7 cellular contexts compared by ENCODE assay signal in the genomic region with DNA sequence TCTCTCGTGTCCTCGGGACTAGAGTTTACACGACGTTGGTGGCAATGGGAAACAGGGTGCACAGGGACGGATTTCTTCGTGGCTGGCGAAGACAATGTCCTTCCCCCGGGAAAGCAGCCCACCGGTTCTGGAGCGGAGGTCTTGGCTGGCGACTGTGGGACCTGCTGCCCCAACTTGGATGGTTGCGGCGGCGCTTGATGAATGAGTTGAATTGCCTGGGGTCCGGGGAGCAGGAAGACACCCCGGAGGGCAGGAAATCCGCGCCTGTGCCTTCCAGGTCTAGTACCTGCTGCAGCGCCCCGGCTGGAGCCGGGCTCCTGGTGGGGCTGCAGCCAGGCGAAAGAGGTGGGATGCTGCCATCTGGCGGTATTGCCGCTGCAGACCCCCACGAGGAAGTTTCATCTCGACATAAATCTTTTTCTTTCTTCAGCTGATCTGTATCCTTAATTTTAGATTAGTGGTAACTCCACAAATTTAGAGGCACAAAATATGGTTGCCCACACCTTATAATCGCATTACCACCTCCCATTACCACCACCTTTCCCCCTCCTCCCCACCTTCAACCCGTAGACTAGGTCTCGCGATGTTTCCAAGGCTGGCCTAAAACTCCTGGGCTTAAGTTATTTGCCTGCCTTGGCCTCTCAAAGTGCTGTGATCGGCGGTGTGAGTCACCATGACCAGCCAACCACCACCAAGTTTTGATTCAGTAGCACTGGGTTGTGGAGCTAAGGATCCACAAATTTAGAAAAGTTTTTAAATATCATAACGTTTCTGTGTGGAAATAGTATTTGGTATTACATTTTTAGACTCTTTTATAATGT.
DNase-seq lines count a peak whose midpoint lies in the region; ATAC-seq and TF ChIP-seq lines count a peak whose summit lies in the region.
"Not testable (repeated sequence)": the region's sequence is repeated elsewhere in the genome, so short reads cannot be mapped to it uniquely, and the experiment has no call there.

No MANE protein-coding gene starts in this region.

- not testable (repeated sequence) for H4K20me1 ChIP-seq in DND-41 (ENCODE audit: insufficient read depth, low read length)

- not testable (repeated sequence) for ATAC-seq in DND-41 (ENCODE audit: insufficient read depth, low read depth); naive thymus-derived CD4-positive, alpha-beta T cell

- TF ChIP-seq CTCF in DND-41 (IDR thresholded peaks at IDR 0.05; ENCODE audit: borderline replicate concordance, extremely low read depth, low read length, poor library complexity, severe bottlenecking): peak; percentile 32

- DNase-seq in DND-41: peak; percentile 49
- peak; percentile 51 for DNase-seq in KBM-7
- peak; percentile 35 for DNase-seq in NCI-H748 (lab: John Stamatoyannopoulos, UW; ENCODE audit: unreplicated experiment)
- peak; percentile 42 for DNase-seq in activated T-cell treated with anti-CD3 and anti-CD28 coated beads, Interleukin-2, amount 50 U/mL, for 1 hour
- DNase-seq in dermis blood vessel endothelial cell: peak; percentile 11
- DNase-seq in naive thymus-derived CD4-positive, alpha-beta T cell: peak in 6 of 9 donors; percentile 14 to 43 (median 25)

- not testable (repeated sequence) for H3K9ac ChIP-seq in DND-41 (ENCODE audit: low read depth, low read length)

- H3K9me3 Mint-ChIP-seq in T-helper 1 cell treated with Interleukin-12 subunit alpha and Interleukin-12 subunit beta and Interleukin-4 antibody, amounts not matched to agents 30 μg/mL and 1 μg/mL, for 36 hours: peaks cover 59% of the 10 kb centered on the region
- H3K9me3 Mint-ChIP-seq in naive thymus-derived CD4-positive, alpha-beta T cell: peaks cover 9 to 69% (median 32%) of the 10 kb centered on the region in 11 donors

- not testable (repeated sequence) for H2AFZ ChIP-seq in DND-41 (ENCODE audit: low read depth, low read length)

- H3K27me3 ChIP-seq in DND-41 (ENCODE audit: insufficient read depth, low read length, poor library complexity); naive thymus-derived CD4-positive, alpha-beta T cell (ENCODE audit: control insufficient read depth in 2 of 2, insufficient read depth in 2 of 2, low read length in 2 of 2): not testable (repeated sequence)

- H3K4me1 ChIP-seq in DND-41 (ENCODE audit: insufficient read depth, low read length); naive thymus-derived CD4-positive, alpha-beta T cell (ENCODE audit: control insufficient read depth in 2 of 2, insufficient read depth in 2 of 2, low read length in 2 of 2): not testable (repeated sequence)

- in situ Hi-C loops in KBM-7 (cut with MboI; ENCODE audit: low pct_unique_long_range_greater_than_20kb, low sequenced_read_pairs): not testable (repeated sequence)

- not testable (repeated sequence) for H3K36me3 ChIP-seq in DND-41 (ENCODE audit: insufficient read depth, low read length); naive thymus-derived CD4-positive, alpha-beta T cell (ENCODE audit: control insufficient read depth in 2 of 3, insufficient read depth in 3 of 3, low read length in 3 of 3)

- H3K4me3 ChIP-seq in DND-41 (ENCODE audit: low read depth in 1 of 2, low read length in 2 of 2); naive thymus-derived CD4-positive, alpha-beta T cell (ENCODE audit: low read length): not testable (repeated sequence)

- H3K36me3 Mint-ChIP-seq in T-helper 1 cell treated with Interleukin-12 subunit alpha and Interleukin-12 subunit beta and Interleukin-4 antibody, amounts not matched to agents 30 μg/mL and 1 μg/mL, for 36 hours (ENCODE audit: low read depth): not testable (repeated sequence)
- peaks cover 0 to 15% (median 9%) of the 10 kb centered on the region in 5 donors for H3K36me3 Mint-ChIP-seq in naive thymus-derived CD4-positive, alpha-beta T cell

- POLR2A ChIA-PET in naive thymus-derived CD4-positive, alpha-beta T cell (lab: Charles Lee): not testable (repeated sequence)

- peaks cover 32% of the 10 kb centered on the region for H3K27me3 Mint-ChIP-seq in T-helper 1 cell treated with Interleukin-12 subunit alpha and Interleukin-12 subunit beta and Interleukin-4 antibody, amounts not matched to agents 30 μg/mL and 1 μg/mL, for 36 hours (ENCODE audit: low read depth)
- H3K27me3 Mint-ChIP-seq in naive thymus-derived CD4-positive, alpha-beta T cell: peaks cover 4 to 23% (median 10%) of the 10 kb centered on the region in 5 donors

- not testable (repeated sequence) for H3K4me1 Mint-ChIP-seq in T-helper 1 cell treated with Interleukin-12 subunit alpha and Interleukin-12 subunit beta and Interleukin-4 antibody, amounts not matched to agents 30 μg/mL and 1 μg/mL, for 36 hours (ENCODE audit: low read depth)
- peaks cover 0 to 17% (median 4%) of the 10 kb centered on the region in 7 donors for H3K4me1 Mint-ChIP-seq in naive thymus-derived CD4-positive, alpha-beta T cell

- H3K4me3 Mint-ChIP-seq in T-helper 1 cell treated with Interleukin-12 subunit alpha and Interleukin-12 subunit beta and Interleukin-4 antibody, amounts not matched to agents 30 μg/mL and 1 μg/mL, for 36 hours: peak overlapping the region; percentile 35
- peak overlapping the region in 2 of 10 donors; percentile 9 to 16 for H3K4me3 Mint-ChIP-seq in naive thymus-derived CD4-positive, alpha-beta T cell

- not testable (repeated sequence) for H3K27ac Mint-ChIP-seq in T-helper 1 cell treated with Interleukin-12 subunit alpha and Interleukin-12 subunit beta and Interleukin-4 antibody, amounts not matched to agents 30 μg/mL and 1 μg/mL, for 36 hours; naive thymus-derived CD4-positive, alpha-beta T cell

- H3K79me2 ChIP-seq in DND-41 (ENCODE audit: insufficient read depth, low read length): not testable (repeated sequence)

- H3K27ac ChIP-seq in DND-41 (ENCODE audit: low read length); naive thymus-derived CD4-positive, alpha-beta T cell (ENCODE audit: low read depth, low read length): not testable (repeated sequence)

- H3K4me2 ChIP-seq in DND-41 (ENCODE audit: insufficient read depth, low read length): not testable (repeated sequence)

- peaks cover 22% of the 10 kb centered on the region for H3K9me3 ChIP-seq in DND-41 (ENCODE audit: insufficient read depth, low read length, severe bottlenecking)
- H3K9me3 ChIP-seq in naive thymus-derived CD4-positive, alpha-beta T cell (ENCODE audit: control insufficient read depth in 2 of 3, low read length in 3 of 3): not testable (repeated sequence)

- intact Hi-C loops in naive thymus-derived CD4-positive, alpha-beta T cell (cut with micrococcal nuclease): loop anchor here in 1 of 2 donors (1.0 kb wide), 1 partner anchor 1021 kb away; no protein-coding TSS in a partner anchor

- CTCF ChIA-PET in naive thymus-derived CD4-positive, alpha-beta T cell (lab: Charles Lee): interaction anchor here (1.3 kb wide), 1 partner anchor 1021 kb away, joined by 4 read pairs; no protein-coding TSS in a partner anchor
